36 cellular contexts compared by ENCODE assay signal in genomic region chr16:65500919-65501318, GRCh38.
"Had no signal": no experiment of that assay in that cellular context is flagged by ENCODE, and none has a peak within 500 bp of the region (broad histone marks: within the 10 kb centered on the region; RNA-seq: fewer than 3 reads in every experiment).

No MANE protein-coding gene starts in this region.

- H3K27ac Mint-ChIP-seq: activated naive CD8-positive, alpha-beta T cell treated with anti-CD3 and anti-CD28 coated beads for 36 hours had no signal

- H3K27me3 Mint-ChIP-seq: activated naive CD8-positive, alpha-beta T cell treated with anti-CD3 and anti-CD28 coated beads for 36 hours; central memory CD8-positive, alpha-beta T cell had no signal

- H3K36me3 ChIP-seq: brain microvascular endothelial cell, Peyer's patch, WERI-Rb-1 had no signal

- H3K4me3 Mint-ChIP-seq: activated naive CD8-positive, alpha-beta T cell treated with anti-CD3 and anti-CD28 coated beads for 36 hours; activated T-cell treated with anti-CD3 and anti-CD28 coated beads, Interleukin-2, amount 50 U/mL, for 4 hours; central memory CD8-positive, alpha-beta T cell had no signal

- H3K4me2 ChIP-seq: KMS-11 had no signal

- H3K4me1 ChIP-seq: Peyer's patch had no signal

- H3K36me3 Mint-ChIP-seq: activated naive CD8-positive, alpha-beta T cell treated with anti-CD3 and anti-CD28 coated beads for 36 hours had no signal

- H3K27me3 ChIP-seq: brain microvascular endothelial cell, Peyer's patch had no signal

- H3K4me3 ChIP-seq: Peyer's patch had no signal

- H3K4me1 Mint-ChIP-seq: activated naive CD8-positive, alpha-beta T cell treated with anti-CD3 and anti-CD28 coated beads for 36 hours; central memory CD8-positive, alpha-beta T cell had no signal

- DNase-seq: activated CD4-positive, alpha-beta T cell treated with anti-CD3 and anti-CD28 coated beads for 1 hour; activated CD4-positive, alpha-beta T cell treated with anti-CD3 and anti-CD28 coated beads for 48 hours; activated CD4-positive, CD25-positive, alpha-beta regulatory T cell; activated CD8-positive, alpha-beta memory T cell treated with anti-CD3 and anti-CD28 coated beads, Interleukin-2, amount 50 U/mL, for 4 hours; activated effector memory CD4-positive, alpha-beta T cell treated with Interleukin-2 at 50 U/mL for 16 hours; activated naive CD4-positive, alpha-beta T cell; activated naive CD4-positive, alpha-beta T cell treated with anti-CD3 and anti-CD28 coated beads, Interleukin-2, amount 50 U/mL, for 16 hours; activated naive CD8-positive, alpha-beta T cell treated with anti-CD3 and anti-CD28 coated beads for 36 hours; activated T-cell treated with anti-CD3 and anti-CD28 coated beads for 4 hours; activated T-cell treated with anti-CD3 and anti-CD28 coated beads, Interleukin-2, amount 50 U/mL, for 4 hours; amniotic stem cell; aorta; brain microvascular endothelial cell; NCI-H1092 treated with DMSO at 0.1 percent for 48 hours; NCI-H1417; NCI-H146; NCI-H187; NCI-H2029 treated with DMSO at 0.1 percent for 48 hours; NCI-H2107; NCI-H2171; NCI-H510A; NCI-H526; NCI-H748 treated with DMSO at 0.1 percent for 48 hours; NK-92 treated with Interleukin-12 subunit alpha and Interleukin-12 subunit beta, amount 100 ng/mL, for 24 hours; PC-3; Peyer's patch; SHP77; SW 1271; T-helper 1 cell; T-helper 2 cell; T-helper 9 cell; WERI-Rb-1 had no signal

- H3K9ac ChIP-seq: KMS-11 had no signal

- H3K27ac ChIP-seq: brain microvascular endothelial cell, KMS-11, Peyer's patch, RWPE1, WERI-Rb-1 had no signal

- ATAC-seq: activated T-cell treated with anti-CD3 and anti-CD28 coated beads, Interleukin-2, amount 50 U/mL, for 4 hours; PC-3; SK-N-SH treated with all-trans-retinoic acid at 6 μM for 48 hours had no signal

- H3K9me3 ChIP-seq: Peyer's patch had no signal
